ENCODE assay signal across 18 cellular contexts in the genomic region with DNA sequence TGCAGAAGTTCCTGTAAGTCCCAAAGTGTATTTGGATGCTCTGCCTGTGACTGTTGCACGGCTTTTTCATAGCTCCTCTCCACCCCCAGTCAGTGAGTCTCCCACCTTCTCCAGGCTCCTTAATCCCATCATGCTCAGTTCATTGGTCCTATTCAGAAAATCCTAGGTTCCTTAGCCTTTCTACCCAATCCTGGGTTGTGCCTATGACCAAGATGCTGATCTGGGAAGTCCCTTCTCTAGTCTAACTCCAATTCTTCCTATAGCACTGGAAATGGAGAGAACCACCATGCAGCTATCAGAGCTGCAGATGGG. TPM values are rescaled to one million over a fixed set of nuclear protein-coding genes. Genes with fewer than 3 reads are reported as not detected.
DNase-seq lines count a peak whose midpoint lies in the region; TF ChIP-seq lines count a peak whose summit lies in the region.
"Had no signal": no experiment of that assay in that cellular context is flagged by ENCODE, and none has a peak within 500 bp of the region (broad histone marks: within the 10 kb centered on the region; RNA-seq: fewer than 3 reads in every experiment).

No MANE protein-coding gene starts in this region.

- no peaks in the 10 kb centered on the region for H3K36me3 Mint-ChIP-seq in neural progenitor cell
- no peaks in the 10 kb centered on the region for H3K36me3 Mint-ChIP-seq in activated naive CD4-positive, alpha-beta T cell treated with anti-CD3 and anti-CD28 coated beads for 36 hours (ENCODE audit: low read depth)
- H3K36me3 Mint-ChIP-seq: CD4-positive, alpha-beta memory T cell; CD4-positive, CD25-positive, alpha-beta regulatory T cell; CD8-positive, alpha-beta memory T cell had no signal

- peak overlapping the region; percentile 63 for H3K27ac ChIP-seq in neural cell (ENCODE audit: low read length)
- no peak overlapping the region for H3K27ac ChIP-seq in neural progenitor cell
- H3K27ac ChIP-seq: BLaER1 had no signal

- H3K9me3 ChIP-seq in neural cell (ENCODE audit: low read length), result no peaks in the 10 kb centered on the region
- H3K9me3 ChIP-seq in neural progenitor cell (ENCODE audit: low read depth), result no peaks in the 10 kb centered on the region
- H3K9me3 ChIP-seq: BE2C, BLaER1 had no signal

- peaks cover 32% of the 10 kb centered on the region for H3K4me1 Mint-ChIP-seq in neural progenitor cell
- peaks cover 2% of the 10 kb centered on the region for H3K4me1 Mint-ChIP-seq in activated naive CD4-positive, alpha-beta T cell treated with anti-CD3 and anti-CD28 coated beads for 36 hours (ENCODE audit: low read depth)

- H4K20me1 ChIP-seq in neural cell (ENCODE audit: insufficient read depth) (no peaks in the 10 kb centered on the region), neural progenitor cell (ENCODE audit: low read depth) (no peaks in the 10 kb centered on the region)

- peak overlapping the region; percentile 28 for H3K4me3 Mint-ChIP-seq in neural progenitor cell
- H3K4me3 Mint-ChIP-seq in activated naive CD4-positive, alpha-beta T cell treated with anti-CD3 and anti-CD28 coated beads for 36 hours, result no peak overlapping the region

- no peak for TF ChIP-seq CTCF in neural cell (IDR thresholded peaks at IDR 0.05; ENCODE audit: poor library complexity, severe bottlenecking)
- TF ChIP-seq CTCF in neural progenitor cell (IDR thresholded peaks at IDR 0.05), result no peak

- H3K4me2 ChIP-seq in neural cell (ENCODE audit: low read length), result no peak overlapping the region
- peak overlapping the region; percentile 74 for H3K4me2 ChIP-seq in neural progenitor cell
- H3K4me2 ChIP-seq: BLaER1 had no signal

- peaks cover 14% of the 10 kb centered on the region for H3F3A ChIP-seq in neural cell (ENCODE audit: insufficient read depth, low read length, poor library complexity, severe bottlenecking)
- peaks cover 24% of the 10 kb centered on the region for H3F3A ChIP-seq in neural progenitor cell (ENCODE audit: low read depth)

- H3K9me2 ChIP-seq in neural cell (ENCODE audit: insufficient read depth, low read length), result no peaks in the 10 kb centered on the region

- H3K9ac ChIP-seq in neural cell (ENCODE audit: low read length), result peak overlapping the region; percentile 65
- no peak overlapping the region for H3K9ac ChIP-seq in neural progenitor cell
- H3K9ac ChIP-seq: BLaER1 had no signal

- H3K27ac Mint-ChIP-seq in neural progenitor cell, result no peak overlapping the region
- H3K27ac Mint-ChIP-seq in activated naive CD4-positive, alpha-beta T cell treated with anti-CD3 and anti-CD28 coated beads for 36 hours, result no peak overlapping the region
- H3K27ac Mint-ChIP-seq: CD14-positive monocyte; CD4-positive, alpha-beta memory T cell had no signal

- no peaks in the 10 kb centered on the region for H3K36me3 ChIP-seq in neural cell (ENCODE audit: insufficient read depth, low read length)
- no peaks in the 10 kb centered on the region for H3K36me3 ChIP-seq in neural progenitor cell
- H3K36me3 ChIP-seq: BE2C, BLaER1 had no signal

- no peaks in the 10 kb centered on the region for H3K27me3 ChIP-seq in neural cell (ENCODE audit: insufficient read depth, low read depth, low read length)
- peaks cover 94% of the 10 kb centered on the region for H3K27me3 ChIP-seq in neural progenitor cell

- H2AFZ ChIP-seq in neural cell (ENCODE audit: low read depth, low read length), result peak overlapping the region; percentile 19
- no peak overlapping the region for H2AFZ ChIP-seq in neural progenitor cell (replicated peaks)

- intact Hi-C loops in activated naive CD4-positive, alpha-beta T cell treated with anti-CD3 and anti-CD28 coated beads for 36 hours (cut with micrococcal nuclease), result no loop called here

- peaks cover 54% of the 10 kb centered on the region for H3K4me1 ChIP-seq in neural progenitor cell
- H3K4me1 ChIP-seq: BE2C, BLaER1 had no signal

- H3K79me2 ChIP-seq in neural cell (replicated peaks; ENCODE audit: insufficient read depth, low read length) (no peaks in the 10 kb centered on the region), neural progenitor cell (ENCODE audit: low read depth) (no peaks in the 10 kb centered on the region)

- TF ChIP-seq EP300 in neural cell (conservative IDR thresholded peaks at IDR 0.05; ENCODE audit: poor library complexity, severe bottlenecking), result no peak

- peaks cover 26% of the 10 kb centered on the region for H3K27me3 Mint-ChIP-seq in neural progenitor cell (ENCODE audit: insufficient read depth, low read depth)
- peaks cover 22% of the 10 kb centered on the region for H3K27me3 Mint-ChIP-seq in activated naive CD4-positive, alpha-beta T cell treated with anti-CD3 and anti-CD28 coated beads for 36 hours (ENCODE audit: low read depth)

- DNase-seq in neural progenitor cell (ENCODE audit: low spot score) (peak; percentile 85), retina (peak; percentile 13)
- no peak for DNase-seq in activated naive CD4-positive, alpha-beta T cell treated with anti-CD3 and anti-CD28 coated beads for 36 hours
- no peak for DNase-seq in stimulated activated naive CD4-positive, alpha-beta T cell (lab: John Stamatoyannopoulos, UW)
- DNase-seq: DMS 273 treated with DMSO at 0.1 percent for 48 hours, DMS79 had no signal

- CTCF ChIA-PET in activated naive CD4-positive, alpha-beta T cell treated with anti-CD3 and anti-CD28 coated beads for 36 hours (lab: Charles Lee), result interaction anchor here (0.9 to 7.0 kb wide), 22 partner anchors 9 to 381 kb away, joined by 3 to 236 read pairs (median 6); a partner anchor contains a TSS

- H3K4me3 ChIP-seq in neural cell (ENCODE audit: low read length) (no peak overlapping the region), neural progenitor cell (peak overlapping the region; percentile 22)
- H3K4me3 ChIP-seq: BLaER1, GM12878 had no signal

- no peak for TF ChIP-seq RAD21 in neural cell (conservative IDR thresholded peaks at IDR 0.05)

- H3K9me3 Mint-ChIP-seq in neural progenitor cell, result no peaks in the 10 kb centered on the region
- no peaks in the 10 kb centered on the region for H3K9me3 Mint-ChIP-seq in activated naive CD4-positive, alpha-beta T cell treated with anti-CD3 and anti-CD28 coated beads for 36 hours
- H3K9me3 Mint-ChIP-seq: CD4-positive, alpha-beta memory T cell; CD4-positive, CD25-positive, alpha-beta regulatory T cell; CD8-positive, alpha-beta memory T cell had no signal

TF ChIP-seq in neural cell, 6 proteins besides CTCF, POLR2A, EP300 and RAD21:
- TF ChIP-seq MXI1 (conservative IDR thresholded peaks at IDR 0.05; ENCODE audit: poor library complexity, severe bottlenecking) (no peak), EZH2 (IDR thresholded peaks at IDR 0.05; ENCODE audit: borderline replicate concordance, insufficient read depth, low read length, poor library complexity, severe bottlenecking) (no peak)
TF ChIP-seq in neural cell: peak in this region for 0.

RNA-seq across cellular contexts. Expression of a gene that starts 7.7 kb away (rescaled TPM):
- polyA plus RNA-seq in neural cell, result not detected in 2 replicates
- not detected in 2 replicates for polyA minus RNA-seq in neural cell
- total RNA-seq in neural progenitor cell (ENCODE audit: low replicate concordance), result not detected in 2 replicates
- not detected for total RNA-seq in activated naive CD4-positive, alpha-beta T cell treated with anti-CD3 and anti-CD28 coated beads for 36 hours
- total RNA-seq: A673; CD4-positive, alpha-beta memory T cell; CD4-positive, CD25-positive, alpha-beta regulatory T cell; CD8-positive, alpha-beta memory T cell; Daoy; G401; GM12878 had no signal
- polyA plus RNA-seq: AG04450; CD14-positive monocyte; CD4-positive, alpha-beta memory T cell; CD4-positive, CD25-positive, alpha-beta regulatory T cell; CD8-positive, alpha-beta memory T cell had no signal

RNA-seq across cellular contexts. Expression of a gene that starts 16.8 kb away (rescaled TPM):
- 169 and 187 TPM in 2 replicates for polyA plus RNA-seq in neural cell
- polyA minus RNA-seq in neural cell, result 134 and 165 TPM in 2 replicates
- total RNA-seq in neural progenitor cell (ENCODE audit: low replicate concordance), result 25.3 and 46.0 TPM in 2 replicates
- 1 to 10 TPM; 8.1 to 8.3 TPM for total RNA-seq in activated naive CD4-positive, alpha-beta T cell treated with anti-CD3 and anti-CD28 coated beads for 36 hours

Comparison
In these comparisons a context has a peak if more than half of its experiments do, and no peak if none do; other contexts are left out.
1. DNase-seq: peak in neural progenitor cell (single experiment) and retina (single experiment); none in activated naive CD4-positive, alpha-beta T cell treated with anti-CD3 and anti-CD28 coated beads for 36 hours (single experiment) and stimulated activated naive CD4-positive, alpha-beta T cell (0 of 6).